14 cellular contexts compared by ENCODE assay signal in the genomic region with DNA sequence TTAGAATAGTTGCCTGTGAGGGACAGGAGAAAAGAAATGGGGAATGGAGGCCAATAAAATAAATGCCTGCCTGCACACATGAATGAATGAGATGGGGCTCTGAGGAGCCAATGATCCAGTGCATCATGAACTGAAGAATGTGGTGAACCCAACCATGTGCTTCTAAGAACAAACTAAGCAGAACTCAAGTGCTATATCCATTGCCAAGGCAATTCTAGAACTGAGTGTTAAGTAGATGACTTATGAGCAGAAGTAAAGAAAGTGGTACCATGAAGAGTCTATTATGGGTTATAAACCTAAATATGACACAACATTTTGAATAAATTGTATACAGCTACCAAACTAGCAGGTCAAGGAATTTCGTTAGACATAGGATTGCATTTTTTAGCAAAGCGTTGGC.
DNase-seq lines count a peak whose midpoint lies in the region; ATAC-seq, FAIRE-seq and TF ChIP-seq lines count a peak whose summit lies in the region.
"Had no signal": no experiment of that assay in that cellular context is flagged by ENCODE, and none has a peak within 500 bp of the region (broad histone marks: within the 10 kb centered on the region; RNA-seq: fewer than 3 reads in every experiment).

No MANE protein-coding gene starts in this region.

- ATAC-seq in natural killer cell (no peak), GM12878 (peak; percentile 40)
- ATAC-seq in natural killer cell treated with Interleukin-12 subunit alpha and Interleukin-12 subunit beta and Interleukin-15 and Interleukin-18, amount 100 ng/mL, for 72 hours: no peak
- ATAC-seq: HCT116 had no signal

- TF ChIP-seq RAD21 in GM12878 (IDR thresholded peaks at IDR 0.05; ENCODE audit: insufficient read depth, low read depth, low read length): no peak

- TF ChIP-seq EP300 in GM12878 (IDR thresholded peaks at IDR 0.05; ENCODE audit: borderline replicate concordance in 1 of 2, control insufficient read depth in 1 of 2, low read depth in 2 of 2, low read length in 2 of 2): no peak
- TF ChIP-seq EP300 in sigmoid colon (IDR thresholded peaks at IDR 0.05): no peak

- TF ChIP-seq POLR2A in GM12878 (IDR thresholded peaks at IDR 0.05; ENCODE audit: low read depth, low read length): no peak
- TF ChIP-seq POLR2A in sigmoid colon (IDR thresholded peaks at IDR 0.05): no peak
- no peak for TF ChIP-seq POLR2A in esophagus squamous epithelium (IDR thresholded peaks at IDR 0.05)

- no peak overlapping the region for H3K4me2 ChIP-seq in GM12878 (ENCODE audit: control insufficient read depth, insufficient read depth)

- intact Hi-C loops in natural killer cell (cut with micrococcal nuclease) (no loop called here), GM12878 (cut with micrococcal nuclease; ENCODE audit: unreplicated experiment) (no loop called here), sigmoid colon (cut with DNase I) (no loop called here), esophagus squamous epithelium (cut with DNase I) (no loop called here)

- no peak for FAIRE-seq in GM12878 (lab: Jason Lieb, UNC)
- FAIRE-seq: H54 had no signal

- H3K4me3 ChIP-seq in GM12878 (no peak overlapping the region), sigmoid colon (no peak overlapping the region), esophagus squamous epithelium (no peak overlapping the region)
- H3K4me3 ChIP-seq: GM23248 had no signal

- H4K20me1 ChIP-seq in GM12878 (ENCODE audit: control insufficient read depth, insufficient read depth): no peaks in the 10 kb centered on the region

- H3K4me1 Mint-ChIP-seq in natural killer cell: peaks cover 44 to 45% of the 10 kb centered on the region in 2 donors
- peaks cover 37 to 45% of the 10 kb centered on the region in 2 donors for H3K4me1 Mint-ChIP-seq in natural killer cell treated with Interleukin-12 subunit alpha and Interleukin-12 subunit beta and Interleukin-15 and Interleukin-18, amount 100 ng/mL, for 72 hours (ENCODE audit: low read depth in 2 of 2)

- H3K36me3 Mint-ChIP-seq in natural killer cell: no peaks in the 10 kb centered on the region
- no peaks in the 10 kb centered on the region for H3K36me3 Mint-ChIP-seq in natural killer cell treated with Interleukin-12 subunit alpha and Interleukin-12 subunit beta and Interleukin-15 and Interleukin-18, amount 100 ng/mL, for 72 hours
- H3K36me3 Mint-ChIP-seq: CD4-positive, alpha-beta memory T cell had no signal

- H3K36me3 ChIP-seq in GM12878 (ENCODE audit: control insufficient read depth in 2 of 2, insufficient read depth in 2 of 2, low read length in 1 of 2): no peaks in the 10 kb centered on the region
- H3K36me3 ChIP-seq in sigmoid colon: no peaks in the 10 kb centered on the region
- H3K36me3 ChIP-seq in esophagus squamous epithelium: no peaks in the 10 kb centered on the region

- SMC1A ChIA-PET in GM12878 (lab: Charles Lee; ENCODE audit: uncharacterized antibody, unreplicated experiment): interaction anchor here (1.6 to 3.7 kb wide), 3 partner anchors 10 to 211 kb away, joined by 4 to 42 read pairs (median 9); no protein-coding TSS in a partner anchor

- 23% methylated on average over 2 of the region's 2 CpGs for WGBS in GM12878 (ENCODE audit: insufficient coverage, insufficient replicate concordance, low lambda C conversion rate, missing lambda C conversion rate)
- 71 to 94% methylated on average over 2 of the region's 2 CpGs for WGBS in sigmoid colon, 2 donors
- WGBS in esophagus squamous epithelium, 2 donors: 77 to 88% methylated on average over 2 of the region's 2 CpGs

- no peak overlapping the region for H3K9ac ChIP-seq in GM12878 (ENCODE audit: control insufficient read depth, insufficient read depth, low read length)
- H3K9ac ChIP-seq: GM23248 had no signal

- H3K27ac ChIP-seq in GM12878 (ENCODE audit: control insufficient read depth, insufficient read depth) (no peak overlapping the region), sigmoid colon (peak overlapping the region in 3 of 4 donors; percentile 3 to 81 (median 80)), esophagus squamous epithelium (no peak overlapping the region)
- H3K27ac ChIP-seq: C4-2B, GM23248, HL-60 had no signal

- POLR2A ChIA-PET in GM12878 (lab: Charles Lee): interaction anchor here (1.6 kb wide), 1 partner anchor 11 kb away, joined by 4 read pairs; no protein-coding TSS in a partner anchor

- TF ChIP-seq CTCF in natural killer cell (IDR thresholded peaks at IDR 0.05) (no peak), GM12878 (IDR thresholded peaks at IDR 0.05 in 2 of 3, conservative IDR thresholded peaks at IDR 0.05 in 1 of 3; ENCODE audit: control insufficient read depth in 2 of 3, extremely low read depth in 1 of 3, insufficient read depth in 1 of 3, low read depth in 3 of 3, low read length in 3 of 3) (no peak), sigmoid colon (IDR thresholded peaks at IDR 0.05) (no peak), esophagus squamous epithelium (IDR thresholded peaks at IDR 0.05) (no peak)

- peaks cover 4% of the 10 kb centered on the region; the same call in 1 of the 2 replicates for H3K4me1 ChIP-seq in GM12878 (ENCODE audit: control insufficient read depth, insufficient read depth, low read length)
- peaks cover 0 to 73% (median 64%) of the 10 kb centered on the region in 4 donors for H3K4me1 ChIP-seq in sigmoid colon
- peaks cover 0 to 22% (median 4%) of the 10 kb centered on the region in 3 donors for H3K4me1 ChIP-seq in esophagus squamous epithelium

- no TSS peak for BruUV-seq in GM12878 (replicated peaks; lab: Mats Ljungman, UMichigan)

- in situ Hi-C loops in GM12878 (cut with MboI): no loop called here

- H3K27ac Mint-ChIP-seq in natural killer cell: peak overlapping the region in 1 of 2 donors; percentile 2
- H3K27ac Mint-ChIP-seq in natural killer cell treated with Interleukin-12 subunit alpha and Interleukin-12 subunit beta and Interleukin-15 and Interleukin-18, amount 100 ng/mL, for 72 hours: no peak overlapping the region
- H3K27ac Mint-ChIP-seq: CD4-positive, alpha-beta memory T cell had no signal

- no peaks in the 10 kb centered on the region for H3K9me3 Mint-ChIP-seq in natural killer cell
- no peaks in the 10 kb centered on the region for H3K9me3 Mint-ChIP-seq in natural killer cell treated with Interleukin-12 subunit alpha and Interleukin-12 subunit beta and Interleukin-15 and Interleukin-18, amount 100 ng/mL, for 72 hours
- H3K9me3 Mint-ChIP-seq: CD4-positive, alpha-beta memory T cell had no signal

- CTCF ChIA-PET in GM12878 (lab: Yijun Ruan, JAX): interaction anchor here (0.6 to 2.9 kb wide), 9 partner anchors 11 to 350 kb away, joined by 3 to 37 read pairs (median 5); no protein-coding TSS in a partner anchor

- peaks cover 0 to under 1% of the 10 kb centered on the region in 2 donors for H3K27me3 Mint-ChIP-seq in natural killer cell (ENCODE audit: low read depth in 2 of 2)
- H3K27me3 Mint-ChIP-seq in natural killer cell treated with Interleukin-12 subunit alpha and Interleukin-12 subunit beta and Interleukin-15 and Interleukin-18, amount 100 ng/mL, for 72 hours: peaks cover 0 to 2% of the 10 kb centered on the region in 2 donors

- RAD21 ChIA-PET in GM12878 (lab: Charles Lee; ENCODE audit: unreplicated experiment): interaction anchor here (1.0 to 4.4 kb wide), 6 partner anchors 12 to 83 kb away, joined by 3 to 39 read pairs (median 4); no protein-coding TSS in a partner anchor

- H3K27me3 ChIP-seq in GM12878 (replicated peaks in 1 of 2; ENCODE audit: control insufficient read depth in 2 of 2, insufficient read depth in 2 of 2, low read length in 1 of 2) (no peaks in the 10 kb centered on the region), sigmoid colon (no peaks in the 10 kb centered on the region), esophagus squamous epithelium (peaks cover 0 to 11% (median 0%) of the 10 kb centered on the region in 4 donors)

- H3K79me2 ChIP-seq in GM12878 (ENCODE audit: control insufficient read depth, insufficient read depth, low read length): no peaks in the 10 kb centered on the region

- DNase-seq in natural killer cell (no peak), GM12878 (ENCODE audit: low read depth, low spot score) (no peak), sigmoid colon (no peak), esophagus squamous epithelium (lab: John Stamatoyannopoulos, UW) (no peak), T-helper 2 cell (no peak), hypothalamus (lab: John Stamatoyannopoulos, UW) (no peak)
- DNase-seq in natural killer cell treated with Interleukin-12 subunit alpha and Interleukin-12 subunit beta and Interleukin-15 and Interleukin-18, amount 100 ng/mL, for 72 hours (ENCODE audit: low spot score): no peak
- DNase-seq: ACHN; CD4-positive, alpha-beta memory T cell; GM23248 had no signal

- H3K4me3 Mint-ChIP-seq in natural killer cell: peak overlapping the region; percentile 18
- H3K4me3 Mint-ChIP-seq in natural killer cell treated with Interleukin-12 subunit alpha and Interleukin-12 subunit beta and Interleukin-15 and Interleukin-18, amount 100 ng/mL, for 72 hours: no peak overlapping the region
- H3K4me3 Mint-ChIP-seq: CD4-positive, alpha-beta memory T cell had no signal

- H3K9me3 ChIP-seq in GM12878 (replicated peaks; ENCODE audit: control insufficient read depth, insufficient read depth, low read length): no peaks in the 10 kb centered on the region
- no peaks in the 10 kb centered on the region for H3K9me3 ChIP-seq in sigmoid colon
- no peaks in the 10 kb centered on the region for H3K9me3 ChIP-seq in esophagus squamous epithelium

- H2AFZ ChIP-seq in GM12878 (ENCODE audit: control insufficient read depth, low read depth, low read length): no peak overlapping the region
- H2AFZ ChIP-seq: GM23248 had no signal

TF ChIP-seq in GM12878, 131 proteins besides CTCF, POLR2A, EP300 and RAD21 (continues in another document):
- TF ChIP-seq RFX5 (IDR thresholded peaks at IDR 0.05; ENCODE audit: low read depth, low read length) (no peak), RAD51 (IDR thresholded peaks at IDR 0.05) (no peak), BRCA1 (IDR thresholded peaks at IDR 0.05; ENCODE audit: low read depth, low read length) (no peak), PAX5 (IDR thresholded peaks at IDR 0.05; ENCODE audit: borderline replicate concordance, low read depth, low read length) (no peak), ZNF217 (IDR thresholded peaks at IDR 0.05) (no peak), SREBF1 (IDR thresholded peaks at IDR 0.05; ENCODE audit: low read length) (no peak), RBBP5 (conservative IDR thresholded peaks at IDR 0.05) (no peak), CBX3 (IDR thresholded peaks at IDR 0.05; ENCODE audit: borderline replicate concordance, low read depth) (no peak)

Comparison
In these comparisons a context has a peak if more than half of its experiments do, and no peak if none do; other contexts are left out.
1. H3K27ac ChIP-seq: peak in sigmoid colon (3 of 4); none in GM12878 (single experiment) and esophagus squamous epithelium (0 of 4).